In the genomic region with DNA sequence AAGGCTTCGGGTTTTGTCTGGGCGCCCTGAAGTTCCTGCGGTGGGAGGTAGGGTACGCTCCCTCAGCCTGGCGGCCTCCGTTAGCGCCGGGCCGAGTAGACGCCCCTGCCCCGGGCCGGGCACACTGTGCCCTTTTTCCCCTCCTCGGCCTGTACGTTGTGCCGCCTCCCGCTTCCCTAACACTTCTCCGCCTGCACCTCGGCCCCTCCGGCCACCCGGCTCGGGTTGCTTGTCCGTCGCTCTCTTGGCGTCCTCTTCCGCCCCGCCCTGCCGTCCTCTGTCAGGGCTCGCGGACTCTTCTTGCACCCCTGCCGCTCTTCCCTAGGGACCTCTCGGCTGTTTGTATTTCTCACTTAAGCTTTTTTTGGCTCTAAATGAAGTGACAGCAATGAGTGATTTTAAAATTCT, we compare ENCODE assay signal across 1 cellular context.
TF ChIP-seq lines count a peak whose summit lies in the region.

No MANE protein-coding gene starts in this region.

TF ChIP-seq in HepG2, 621 proteins besides CTCF, POLR2A, EP300 and RAD21 (continued from another document):
- TF ChIP-seq, protein P1, sequence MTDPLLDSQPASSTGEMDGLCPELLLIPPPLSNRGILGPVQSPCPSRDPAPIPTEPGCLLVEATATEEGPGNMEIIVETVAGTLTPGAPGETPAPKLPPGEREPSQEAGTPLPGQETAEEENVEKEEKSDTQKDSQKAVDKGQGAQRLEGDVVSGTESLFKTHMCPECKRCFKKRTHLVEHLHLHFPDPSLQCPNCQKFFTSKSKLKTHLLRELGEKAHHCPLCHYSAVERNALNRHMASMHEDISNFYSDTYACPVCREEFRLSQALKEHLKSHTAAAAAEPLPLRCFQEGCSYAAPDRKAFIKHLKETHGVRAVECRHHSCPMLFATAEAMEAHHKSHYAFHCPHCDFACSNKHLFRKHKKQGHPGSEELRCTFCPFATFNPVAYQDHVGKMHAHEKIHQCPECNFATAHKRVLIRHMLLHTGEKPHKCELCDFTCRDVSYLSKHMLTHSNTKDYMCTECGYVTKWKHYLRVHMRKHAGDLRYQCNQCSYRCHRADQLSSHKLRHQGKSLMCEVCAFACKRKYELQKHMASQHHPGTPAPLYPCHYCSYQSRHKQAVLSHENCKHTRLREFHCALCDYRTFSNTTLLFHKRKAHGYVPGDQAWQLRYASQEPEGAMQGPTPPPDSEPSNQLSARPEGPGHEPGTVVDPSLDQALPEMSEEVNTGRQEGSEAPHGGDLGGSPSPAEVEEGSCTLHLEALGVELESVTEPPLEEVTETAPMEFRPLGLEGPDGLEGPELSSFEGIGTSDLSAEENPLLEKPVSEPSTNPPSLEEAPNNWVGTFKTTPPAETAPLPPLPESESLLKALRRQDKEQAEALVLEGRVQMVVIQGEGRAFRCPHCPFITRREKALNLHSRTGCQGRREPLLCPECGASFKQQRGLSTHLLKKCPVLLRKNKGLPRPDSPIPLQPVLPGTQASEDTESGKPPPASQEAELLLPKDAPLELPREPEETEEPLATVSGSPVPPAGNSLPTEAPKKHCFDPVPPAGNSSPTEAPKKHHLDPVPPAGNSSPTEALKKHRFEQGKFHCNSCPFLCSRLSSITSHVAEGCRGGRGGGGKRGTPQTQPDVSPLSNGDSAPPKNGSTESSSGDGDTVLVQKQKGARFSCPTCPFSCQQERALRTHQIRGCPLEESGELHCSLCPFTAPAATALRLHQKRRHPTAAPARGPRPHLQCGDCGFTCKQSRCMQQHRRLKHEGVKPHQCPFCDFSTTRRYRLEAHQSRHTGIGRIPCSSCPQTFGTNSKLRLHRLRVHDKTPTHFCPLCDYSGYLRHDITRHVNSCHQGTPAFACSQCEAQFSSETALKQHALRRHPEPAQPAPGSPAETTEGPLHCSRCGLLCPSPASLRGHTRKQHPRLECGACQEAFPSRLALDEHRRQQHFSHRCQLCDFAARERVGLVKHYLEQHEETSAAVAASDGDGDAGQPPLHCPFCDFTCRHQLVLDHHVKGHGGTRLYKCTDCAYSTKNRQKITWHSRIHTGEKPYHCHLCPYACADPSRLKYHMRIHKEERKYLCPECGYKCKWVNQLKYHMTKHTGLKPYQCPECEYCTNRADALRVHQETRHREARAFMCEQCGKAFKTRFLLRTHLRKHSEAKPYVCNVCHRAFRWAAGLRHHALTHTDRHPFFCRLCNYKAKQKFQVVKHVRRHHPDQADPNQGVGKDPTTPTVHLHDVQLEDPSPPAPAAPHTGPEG (CRISPR knock-in tag; IDR thresholded peaks at IDR 0.05) = no peak
- TF ChIP-seq RXRA (CRISPR knock-in tag; IDR thresholded peaks at IDR 0.05) (no peak), HOXD1 (CRISPR knock-in tag; IDR thresholded peaks at IDR 0.05) (0 out of 2 replicates have a peak, but pooled peaks have one; percentile 35), GABPB1 (CRISPR knock-in tag; IDR thresholded peaks at IDR 0.05) (peak; percentile 67; the same call in 1 of the 2 replicates), PHF8 (CRISPR knock-in tag; IDR thresholded peaks at IDR 0.05) (peak; percentile 57; the same call in 1 of the 2 replicates), KDM5B (CRISPR knock-in tag; IDR thresholded peaks at IDR 0.05; ENCODE audit: borderline replicate concordance) (no peak; the same call in 1 of the 2 replicates), KDM6A (CRISPR knock-in tag; IDR thresholded peaks at IDR 0.05; ENCODE audit: low read depth) (no peak), CHD4 (IDR thresholded peaks at IDR 0.05; ENCODE audit: borderline replicate concordance, low read length) (no peak), HNRNPLL (IDR thresholded peaks at IDR 0.05; ENCODE audit: low read depth, low read length, poor library complexity, severe bottlenecking) (peak; percentile 67), ZFY (CRISPR knock-in tag; IDR thresholded peaks at IDR 0.05) (peak; percentile 67), ZNF383 (CRISPR knock-in tag; IDR thresholded peaks at IDR 0.05; ENCODE audit: borderline replicate concordance) (0 out of 2 replicates have a peak, but pooled peaks have one; percentile 2), ZNF33A (CRISPR knock-in tag; IDR thresholded peaks at IDR 0.05; ENCODE audit: borderline replicate concordance) (no peak), ZNF670 (CRISPR knock-in tag; IDR thresholded peaks at IDR 0.05; ENCODE audit: borderline replicate concordance) (peak; percentile 71; the same call in 1 of the 2 replicates), ZNF672 (CRISPR knock-in tag; IDR thresholded peaks at IDR 0.05) (no peak), ZNF468 (CRISPR knock-in tag; IDR thresholded peaks at IDR 0.05) (no peak), NFKBIZ (CRISPR knock-in tag; IDR thresholded peaks at IDR 0.05) (0 out of 2 replicates have a peak, but pooled peaks have one; percentile 22), SPEN (CRISPR knock-in tag; IDR thresholded peaks at IDR 0.05; ENCODE audit: low read depth) (0 out of 2 replicates have a peak, but pooled peaks have one; percentile 13), KDM5A (IDR thresholded peaks at IDR 0.05; ENCODE audit: borderline replicate concordance, low read length) (0 out of 2 replicates have a peak, but pooled peaks have one; percentile 19), SMAD3 (CRISPR knock-in tag; IDR thresholded peaks at IDR 0.05) (no peak), ZMYM4 (CRISPR knock-in tag; IDR thresholded peaks at IDR 0.05) (no peak), HDAC1 (CRISPR knock-in tag; IDR thresholded peaks at IDR 0.05) (peak; percentile 42)
- TF ChIP-seq, protein P2, sequence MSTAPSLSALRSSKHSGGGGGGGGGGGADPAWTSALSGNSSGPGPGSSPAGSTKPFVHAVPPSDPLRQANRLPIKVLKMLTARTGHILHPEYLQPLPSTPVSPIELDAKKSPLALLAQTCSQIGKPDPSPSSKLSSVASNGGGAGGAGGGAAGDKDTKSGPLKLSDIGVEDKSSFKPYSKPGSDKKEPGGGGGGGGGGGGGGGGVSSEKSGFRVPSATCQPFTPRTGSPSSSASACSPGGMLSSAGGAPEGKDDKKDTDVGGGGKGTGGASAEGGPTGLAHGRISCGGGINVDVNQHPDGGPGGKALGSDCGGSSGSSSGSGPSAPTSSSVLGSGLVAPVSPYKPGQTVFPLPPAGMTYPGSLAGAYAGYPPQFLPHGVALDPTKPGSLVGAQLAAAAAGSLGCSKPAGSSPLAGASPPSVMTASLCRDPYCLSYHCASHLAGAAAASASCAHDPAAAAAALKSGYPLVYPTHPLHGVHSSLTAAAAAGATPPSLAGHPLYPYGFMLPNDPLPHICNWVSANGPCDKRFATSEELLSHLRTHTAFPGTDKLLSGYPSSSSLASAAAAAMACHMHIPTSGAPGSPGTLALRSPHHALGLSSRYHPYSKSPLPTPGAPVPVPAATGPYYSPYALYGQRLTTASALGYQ (CRISPR knock-in tag; IDR thresholded peaks at IDR 0.05) = no peak
- TF ChIP-seq, protein P3, sequence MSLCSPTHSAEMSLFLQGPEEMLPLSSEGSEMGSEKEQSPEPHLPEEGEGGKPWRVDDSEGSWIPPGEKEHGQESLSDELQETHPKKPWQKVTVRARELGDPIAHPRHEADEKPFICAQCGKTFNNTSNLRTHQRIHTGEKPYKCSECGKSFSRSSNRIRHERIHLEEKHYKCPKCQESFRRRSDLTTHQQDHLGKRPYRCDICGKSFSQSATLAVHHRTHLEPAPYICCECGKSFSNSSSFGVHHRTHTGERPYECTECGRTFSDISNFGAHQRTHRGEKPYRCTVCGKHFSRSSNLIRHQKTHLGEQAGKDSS (CRISPR knock-in tag; IDR thresholded peaks at IDR 0.05; ENCODE audit: borderline replicate concordance, low read depth) = 0 out of 2 replicates have a peak, but pooled peaks have one; percentile 42
- TF ChIP-seq, protein P4, sequence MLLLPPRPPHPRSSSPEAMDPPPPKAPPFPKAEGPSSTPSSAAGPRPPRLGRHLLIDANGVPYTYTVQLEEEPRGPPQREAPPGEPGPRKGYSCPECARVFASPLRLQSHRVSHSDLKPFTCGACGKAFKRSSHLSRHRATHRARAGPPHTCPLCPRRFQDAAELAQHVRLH (CRISPR knock-in tag; IDR thresholded peaks at IDR 0.05; ENCODE audit: borderline replicate concordance, low read depth) = no peak
- TF ChIP-seq, protein P5, sequence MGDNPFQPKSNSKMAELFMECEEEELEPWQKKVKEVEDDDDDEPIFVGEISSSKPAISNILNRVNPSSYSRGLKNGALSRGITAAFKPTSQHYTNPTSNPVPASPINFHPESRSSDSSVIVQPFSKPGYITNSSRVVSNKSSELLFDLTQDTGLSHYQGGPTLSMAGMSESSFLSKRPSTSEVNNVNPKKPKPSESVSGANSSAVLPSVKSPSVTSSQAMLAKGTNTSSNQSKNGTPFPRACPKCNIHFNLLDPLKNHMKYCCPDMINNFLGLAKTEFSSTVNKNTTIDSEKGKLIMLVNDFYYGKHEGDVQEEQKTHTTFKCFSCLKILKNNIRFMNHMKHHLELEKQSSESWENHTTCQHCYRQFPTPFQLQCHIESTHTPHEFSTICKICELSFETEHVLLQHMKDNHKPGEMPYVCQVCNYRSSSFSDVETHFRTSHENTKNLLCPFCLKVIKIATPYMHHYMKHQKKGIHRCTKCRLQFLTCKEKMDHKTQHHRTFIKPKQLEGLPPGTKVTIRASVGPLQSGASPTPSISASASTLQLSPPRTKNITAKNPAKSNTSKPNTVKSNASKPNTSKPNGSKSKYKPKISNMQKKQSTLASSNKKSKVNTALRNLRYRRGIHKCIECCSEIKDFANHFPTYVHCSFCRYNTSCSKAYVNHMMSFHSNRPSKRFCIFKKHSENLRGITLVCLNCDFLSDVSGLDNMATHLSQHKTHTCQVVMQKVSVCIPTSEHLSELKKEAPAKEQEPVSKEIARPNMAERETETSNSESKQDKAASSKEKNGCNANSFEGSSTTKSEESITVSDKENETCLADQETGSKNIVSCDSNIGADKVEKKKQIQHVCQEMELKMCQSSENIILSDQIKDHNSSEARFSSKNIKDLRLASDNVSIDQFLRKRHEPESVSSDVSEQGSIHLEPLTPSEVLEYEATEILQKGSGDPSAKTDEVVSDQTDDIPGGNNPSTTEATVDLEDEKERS (CRISPR knock-in tag; IDR thresholded peaks at IDR 0.05) = 0 out of 2 replicates have a peak, but pooled peaks have one; percentile 5
TF ChIP-seq in HepG2: peak in this region for 46.
